Comparison of ENCODE assay signal across 14 cellular contexts in the genomic region with DNA sequence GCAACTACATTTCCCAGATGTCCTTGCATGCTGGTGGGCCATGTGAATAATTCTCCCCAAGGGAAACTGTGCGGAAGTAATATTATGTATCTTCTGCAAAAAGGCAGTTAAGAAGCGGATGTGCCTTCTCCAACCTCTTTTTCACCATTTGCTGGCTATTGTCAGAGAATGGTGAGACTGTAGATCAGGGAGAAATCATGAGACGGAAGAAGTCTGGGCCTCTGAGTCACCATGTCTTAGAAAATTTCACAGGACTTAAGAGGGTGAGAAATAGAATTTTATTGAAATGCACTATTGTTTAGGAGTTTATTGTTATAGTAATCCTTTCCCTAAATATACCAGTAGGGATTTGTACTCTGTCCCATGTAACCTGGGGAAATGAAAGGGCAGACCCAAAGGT.
DNase-seq lines count a peak whose midpoint lies in the region; ATAC-seq and TF ChIP-seq lines count a peak whose summit lies in the region.
"Had no signal": no experiment of that assay in that cellular context is flagged by ENCODE, and none has a peak within 500 bp of the region (broad histone marks: within the 10 kb centered on the region; RNA-seq: fewer than 3 reads in every experiment).

No MANE protein-coding gene starts in this region.

- no peaks in the 10 kb centered on the region for H3K79me2 ChIP-seq in Karpas-422 (ENCODE audit: low read length)

- no peaks in the 10 kb centered on the region for H3K9me3 ChIP-seq in Karpas-422 (ENCODE audit: low read length)
- no peaks in the 10 kb centered on the region for H3K9me3 ChIP-seq in mesenchymal stem cell (ENCODE audit: control insufficient read depth, low read length)
- H3K9me3 ChIP-seq: BLaER1 had no signal

- H4K20me1 ChIP-seq in Karpas-422 (ENCODE audit: insufficient read depth, low read depth, low read length), result no peaks in the 10 kb centered on the region
- H4K20me1 ChIP-seq: BLaER1 had no signal

- no peak overlapping the region for H2BK15ac ChIP-seq in mesenchymal stem cell (ENCODE audit: low read depth, poor library complexity, severe bottlenecking)

- no peak overlapping the region for H4K8ac ChIP-seq in mesenchymal stem cell (ENCODE audit: low read length)

- peaks cover 3% of the 10 kb centered on the region for H3K4me1 ChIP-seq in Karpas-422 (ENCODE audit: low read length)
- H3K4me1 ChIP-seq in mesenchymal stem cell (ENCODE audit: control insufficient read depth, insufficient read depth, low read depth, low read length), result no peaks in the 10 kb centered on the region
- H3K4me1 ChIP-seq: BLaER1 had no signal

- no peaks in the 10 kb centered on the region; the same call in 1 of the 2 replicates for H3K27me3 ChIP-seq in Karpas-422 (ENCODE audit: low read length)
- H3K27me3 ChIP-seq in mesenchymal stem cell (ENCODE audit: control insufficient read depth in 1 of 2, insufficient read depth in 1 of 2, low read length in 2 of 2), result no peaks in the 10 kb centered on the region
- H3K27me3 ChIP-seq: BLaER1 had no signal

- H3K36me3 ChIP-seq in Karpas-422 (ENCODE audit: insufficient read depth, low read length) (no peaks in the 10 kb centered on the region), mesenchymal stem cell (ENCODE audit: control insufficient read depth in 1 of 2, insufficient read depth in 2 of 2, low read depth in 1 of 2, low read length in 2 of 2) (no peaks in the 10 kb centered on the region)
- H3K36me3 ChIP-seq: BLaER1 had no signal

- no peak overlapping the region for H3K23ac ChIP-seq in mesenchymal stem cell (ENCODE audit: low read length in 2 of 2)

- no peak overlapping the region for H2BK12ac ChIP-seq in mesenchymal stem cell (ENCODE audit: low read length in 2 of 2)

- 80% methylated on average over 1 of the region's 3 CpGs for WGBS in mesenchymal stem cell

- H2BK120ac ChIP-seq in mesenchymal stem cell (ENCODE audit: low read depth, low read length), result no peak overlapping the region

- H3K27ac ChIP-seq in Karpas-422 (ENCODE audit: low read length) (no peak overlapping the region), mesenchymal stem cell (ENCODE audit: low read length, poor library complexity, severe bottlenecking) (peak overlapping the region; percentile 87)
- H3K27ac ChIP-seq: BLaER1, PC-9, SK-N-MC had no signal

- H3K18ac ChIP-seq in mesenchymal stem cell (ENCODE audit: low read depth in 1 of 2, low read length in 2 of 2), result no peak overlapping the region

- no peak overlapping the region for H2BK5ac ChIP-seq in mesenchymal stem cell (ENCODE audit: low read depth, low read length, poor library complexity, severe bottlenecking)

- no peaks in the 10 kb centered on the region for H3K79me1 ChIP-seq in mesenchymal stem cell (replicated peaks; ENCODE audit: low read length, poor library complexity, severe bottlenecking)

- peak overlapping the region; percentile 58 for H2AK5ac ChIP-seq in mesenchymal stem cell (ENCODE audit: low read length, severe bottlenecking)

- TF ChIP-seq CTCF in astrocyte of the spinal cord (IDR thresholded peaks at IDR 0.05; ENCODE audit: low read depth, low read length), result no peak

- H2AFZ ChIP-seq in Karpas-422 (ENCODE audit: low read length) (peak overlapping the region; percentile 22; the same call in 1 of the 2 replicates), mesenchymal stem cell (ENCODE audit: low read depth, low read length) (no peak overlapping the region)
- H2AFZ ChIP-seq: PC-9 had no signal

- no peak overlapping the region for H3K9ac ChIP-seq in Karpas-422 (ENCODE audit: low read length)
- H3K9ac ChIP-seq in mesenchymal stem cell (ENCODE audit: low read length), result no peak overlapping the region
- H3K9ac ChIP-seq: BLaER1 had no signal

- ATAC-seq in HG03280 (IDR thresholded peaks at IDR 0.05; ENCODE audit: unreplicated experiment), result no peak
- ATAC-seq: HepG2 had no signal

- no peak overlapping the region for H3K4ac ChIP-seq in mesenchymal stem cell (ENCODE audit: low read depth in 1 of 2, low read length in 2 of 2)

- no peak overlapping the region for H4K91ac ChIP-seq in mesenchymal stem cell (ENCODE audit: low read length)

- H3K4me3 ChIP-seq in Karpas-422 (ENCODE audit: low read length) (no peak overlapping the region), astrocyte of the spinal cord (ENCODE audit: low read depth, low read length) (no peak overlapping the region), mesenchymal stem cell (ENCODE audit: insufficient read depth in 1 of 2, low read depth in 1 of 2, low read length in 2 of 2) (no peak overlapping the region)
- H3K4me3 ChIP-seq: BLaER1, PC-9, SK-N-MC had no signal

- DNase-seq in Karpas-422 (peak; percentile 76), astrocyte of the spinal cord (ENCODE audit: low read depth, low spot score) (peak; percentile 18), mesenchymal stem cell (peak; percentile 13), cerebellum (ENCODE audit: low spot score) (no peak), SIG-M5 treated with dmso at 0.1 percent for 504 hours (lab: John Stamatoyannopoulos, UW; ENCODE audit: unreplicated experiment) (no peak)
- no peak for DNase-seq in stimulated activated CD4-positive, alpha-beta T cell treated with anti-CD3 and anti-CD28 coated beads, Interleukin-12 subunit alpha, Interleukin-12 subunit beta, amount 100 ng/mL, for 4 hours
- DNase-seq: NCI-H1436 treated with DMSO at 0.1 percent for 48 hours, NCI-H2081 treated with DMSO at 0.1 percent for 48 hours, NCI-H524, PC-9 had no signal

- no peak overlapping the region for H3K14ac ChIP-seq in mesenchymal stem cell (ENCODE audit: low read length in 2 of 2)

- in situ Hi-C loops in astrocyte of the spinal cord (cut with HindIII; ENCODE audit: low sequenced_read_pairs), result no loop called here

- H3K9me2 ChIP-seq in Karpas-422 (replicated peaks; ENCODE audit: insufficient read depth, low read length), result no peaks in the 10 kb centered on the region; the same call in 1 of the 2 replicates

- H3K4me2 ChIP-seq in Karpas-422 (ENCODE audit: low read depth, low read length, poor library complexity, severe bottlenecking) (no peak overlapping the region), mesenchymal stem cell (ENCODE audit: low read length, poor library complexity, severe bottlenecking) (no peak overlapping the region)
- H3K4me2 ChIP-seq: BLaER1, PC-9 had no signal

Comparison
In these comparisons a context has a peak if more than half of its experiments do, and no peak if none do; other contexts are left out.
1. DNase-seq: peak in Karpas-422 (single experiment), astrocyte of the spinal cord (single experiment) and mesenchymal stem cell (single experiment); none in cerebellum (single experiment), SIG-M5 treated with dmso at 0.1 percent for 504 hours (single experiment) and stimulated activated CD4-positive, alpha-beta T cell treated with anti-CD3 and anti-CD28 coated beads, Interleukin-12 subunit alpha, Interleukin-12 subunit beta, amount 100 ng/mL, for 4 hours (single experiment).